Comparison of ENCODE assay signal across 14 cellular contexts in the genomic region with DNA sequence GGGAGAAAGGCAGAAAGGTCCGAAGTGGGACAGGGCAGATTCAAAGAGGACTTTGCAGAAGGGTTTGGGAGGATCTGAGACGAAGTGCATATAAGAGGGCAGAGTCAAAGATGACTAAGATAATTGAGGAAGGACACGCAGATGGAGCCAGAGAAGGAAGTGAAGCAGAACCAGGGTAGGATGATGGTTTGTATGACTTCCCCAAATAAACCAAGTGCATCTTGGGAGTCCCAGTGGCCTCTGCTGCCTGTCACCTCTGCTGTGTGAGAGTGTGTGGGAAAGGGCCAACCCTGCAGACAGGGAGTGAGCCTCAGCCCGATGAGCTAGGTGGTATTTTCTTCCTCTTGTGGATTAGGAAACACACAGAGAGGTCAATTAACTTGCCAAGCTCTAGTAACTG. TPM values are rescaled to one million over a fixed set of nuclear protein-coding genes. Genes with fewer than 3 reads are reported as not detected.
DNase-seq lines count a peak whose midpoint lies in the region; ATAC-seq and TF ChIP-seq lines count a peak whose summit lies in the region.
"Had no signal": no experiment of that assay in that cellular context is flagged by ENCODE, and none has a peak within 500 bp of the region (broad histone marks: within the 10 kb centered on the region; RNA-seq: fewer than 3 reads in every experiment).

No MANE protein-coding gene starts in this region.

- H3K27ac ChIP-seq in OCI-LY7 (ENCODE audit: low read depth, low read length, poor library complexity, severe bottlenecking), result no peak overlapping the region
- peak overlapping the region in 1 of 10 donors; percentile 89 for H3K27ac ChIP-seq in heart right ventricle
- no peak overlapping the region for H3K27ac ChIP-seq in mesendoderm (ENCODE audit: low read depth, low read length)
- H3K27ac ChIP-seq: epithelial cell of prostate, GM23248 had no signal

- CTCF ChIA-PET in OCI-LY7 (lab: Charles Lee; ENCODE audit: unreplicated experiment), result no interaction called here

- H3K27me3 ChIP-seq in heart right ventricle, result no peaks in the 10 kb centered on the region
- H3K27me3 ChIP-seq in mesendoderm (ENCODE audit: insufficient read depth, low read length, poor library complexity), result no peaks in the 10 kb centered on the region

- no peak overlapping the region for H3K4me2 ChIP-seq in OCI-LY7 (ENCODE audit: low read length)
- no peak overlapping the region for H3K4me2 ChIP-seq in mesendoderm (ENCODE audit: low read length)

- H2BK120ac ChIP-seq in mesendoderm (ENCODE audit: low read depth, low read length), result no peak overlapping the region

- H4K8ac ChIP-seq in mesendoderm (ENCODE audit: low read depth, low read length), result no peak overlapping the region

- 0 out of 2 replicates have a peak overlapping the region, but pooled peaks have one; percentile 30 for H2AFZ ChIP-seq in OCI-LY7 (ENCODE audit: low read length)
- H2AFZ ChIP-seq: GM23248 had no signal

- no peak overlapping the region for H3K23ac ChIP-seq in mesendoderm (ENCODE audit: low read length)

- ATAC-seq in heart right ventricle (peak; percentile 36 to 69 (median 62)), sciatic nerve (peak; percentile 48), HG02623 (IDR thresholded peaks at IDR 0.05; ENCODE audit: unreplicated experiment) (no peak)

- H3K9me2 ChIP-seq in OCI-LY7 (ENCODE audit: insufficient read depth, low read length), result no peaks in the 10 kb centered on the region

- in situ Hi-C loops in GM13976 (cut with MboI; ENCODE audit: low sequenced_read_pairs, unreplicated experiment), result no loop called here

- no peak overlapping the region for H3K9ac ChIP-seq in mesendoderm (ENCODE audit: low read length)
- H3K9ac ChIP-seq: GM23248 had no signal

- H3K4me1 ChIP-seq in OCI-LY7 (ENCODE audit: insufficient read depth, low read length, poor library complexity, severe bottlenecking) (no peaks in the 10 kb centered on the region), heart right ventricle (peaks cover 0 to 57% (median 17%) of the 10 kb centered on the region in 9 donors), mesendoderm (ENCODE audit: control insufficient read depth, low read depth, low read length) (no peaks in the 10 kb centered on the region)

- intact Hi-C loops in OCI-LY7 (cut with micrococcal nuclease; ENCODE audit: unreplicated experiment) (no loop called here), heart right ventricle (cut with DNase I) (no loop called here), sciatic nerve (cut with DNase I) (no loop called here)

- H3K9me3 ChIP-seq in OCI-LY7 (ENCODE audit: low read length) (no peaks in the 10 kb centered on the region), heart right ventricle (no peaks in the 10 kb centered on the region)

- no peak overlapping the region for H2BK5ac ChIP-seq in mesendoderm (ENCODE audit: low read length)

- BruUV-seq in OCI-LY7 (replicated peaks; lab: Mats Ljungman, UMichigan), result no TSS peak

- H2AK5ac ChIP-seq in mesendoderm (ENCODE audit: low read length), result no peak overlapping the region

- DNase-seq in GM13976 (ENCODE audit: low spot score) (peak; percentile 26), OCI-LY7 (ENCODE audit: low spot score) (peak; percentile 29), heart right ventricle (peak in 1 of 2 donors; percentile 18), sciatic nerve (ENCODE audit: low spot score) (no peak), mesendoderm (no peak), SW480 (ENCODE audit: low spot score) (no peak)
- DNase-seq in stimulated activated CD4-positive, alpha-beta T cell treated with anti-CD3 and anti-CD28 coated beads, Interleukin-15, amount 100 ng/mL, for 24 hours, result no peak
- DNase-seq: activated effector memory CD4-positive, alpha-beta T cell treated with Interleukin-2 at 50 U/mL for 16 hours; CD8-positive, alpha-beta memory T cell; GM23248; NCI-H1417 treated with DMSO at 0.1 percent for 48 hours; retina had no signal

- no peaks in the 10 kb centered on the region for H3K79me1 ChIP-seq in mesendoderm (ENCODE audit: low read length)

- no peak overlapping the region for H4K5ac ChIP-seq in mesendoderm (ENCODE audit: low read length)

- H3K36me3 ChIP-seq in OCI-LY7 (ENCODE audit: insufficient read depth, low read length), result no peaks in the 10 kb centered on the region
- no peaks in the 10 kb centered on the region for H3K36me3 ChIP-seq in heart right ventricle
- no peaks in the 10 kb centered on the region for H3K36me3 ChIP-seq in mesendoderm (ENCODE audit: control insufficient read depth, insufficient read depth, low read length)

- no peak overlapping the region for H3K18ac ChIP-seq in mesendoderm (ENCODE audit: low read length)

- no peaks in the 10 kb centered on the region for H3K79me2 ChIP-seq in OCI-LY7 (ENCODE audit: insufficient read depth, low read depth, low read length)
- no peaks in the 10 kb centered on the region for H3K79me2 ChIP-seq in mesendoderm (ENCODE audit: control insufficient read depth, insufficient read depth, low read length)

- no peaks in the 10 kb centered on the region for H4K20me1 ChIP-seq in OCI-LY7 (ENCODE audit: insufficient read depth, low read length)

- WGBS in heart right ventricle, 2 donors, result 74 to 81% methylated on average over 4 of the region's 4 CpGs
- no CpG with 5 or more reads among the region's 4 CpGs for WGBS in mesendoderm (ENCODE audit: extremely low coverage, insufficient coverage, low lambda C conversion rate)

- TF ChIP-seq CTCF in GM13976 (IDR thresholded peaks at IDR 0.05; ENCODE audit: borderline replicate concordance, control extremely low read depth, extremely low read depth, insufficient read depth, missing control alignments), result no peak
- TF ChIP-seq CTCF in OCI-LY7 (conservative IDR thresholded peaks at IDR 0.05; ENCODE audit: low read length), result no peak
- no peak for TF ChIP-seq CTCF in heart right ventricle (IDR thresholded peaks at IDR 0.05)

- H2BK15ac ChIP-seq in mesendoderm (replicated peaks; ENCODE audit: low read depth), result no peak overlapping the region

- H3K56ac ChIP-seq in mesendoderm (ENCODE audit: low read length), result no peak overlapping the region

- H3K4me3 ChIP-seq in OCI-LY7 (ENCODE audit: low read depth, low read length, poor library complexity, severe bottlenecking) (no peak overlapping the region), heart right ventricle (no peak overlapping the region), mesendoderm (ENCODE audit: low read length) (no peak overlapping the region)
- H3K4me3 ChIP-seq: GM23248 had no signal

- POLR2A ChIA-PET in OCI-LY7 (lab: Charles Lee), result no interaction called here

- no peak overlapping the region for H3K4ac ChIP-seq in mesendoderm (ENCODE audit: low read depth, low read length)

RNA-seq across cellular contexts. Expression of a gene that starts 36.8 kb away (rescaled TPM):
- 0.26 TPM in 1 of 2 replicates, not detected in the other for total RNA-seq in OCI-LY7 (2014; rRNA removed; shearing (Covaris generic))
- total RNA-seq in OCI-LY7 (2022) (not detected in 2 replicates), heart right ventricle (10 to 100 TPM in 1 of 10 donors, 1 to 10 TPM in 8, under 1 TPM in 1; 0.95 to 11.3 (median 3.4) TPM), sciatic nerve (56.4 TPM)
- 1 to 10 TPM; 1.1 to 1.7 TPM for polyA plus RNA-seq in heart right ventricle
- 3.3 TPM for polyA plus RNA-seq in mesendoderm (2013, experiment 1 of 2)
- 3.2 TPM for polyA plus RNA-seq in mesendoderm (2013, experiment 2 of 2)
- total RNA-seq: GM23248 had no signal

RNA-seq across cellular contexts. Expression of a gene that starts 45.5 kb away (rescaled TPM):
- total RNA-seq in OCI-LY7 (2014; rRNA removed; shearing (Covaris generic)), result 9.8 and 10.6 TPM in 2 replicates
- 22.8 and 24.0 TPM in 2 replicates for total RNA-seq in OCI-LY7 (2022)
- 1 to 10 TPM; 6.3 to 8.9 (median 6.8) TPM for total RNA-seq in heart right ventricle
- 10 to 100 TPM; 13.7 to 14.6 TPM for polyA plus RNA-seq in heart right ventricle
- 10.1 TPM for total RNA-seq in sciatic nerve
- polyA plus RNA-seq in mesendoderm (2013, experiment 1 of 2), result 75.1 TPM
- 73.5 TPM for polyA plus RNA-seq in mesendoderm (2013, experiment 2 of 2)

RNA-seq across cellular contexts. Expression of a gene that starts 45.8 kb away (rescaled TPM):
- total RNA-seq in OCI-LY7 (2014; rRNA removed; shearing (Covaris generic)), result 34.3 and 37.4 TPM in 2 replicates
- 52.7 and 55.6 TPM in 2 replicates for total RNA-seq in OCI-LY7 (2022)
- total RNA-seq in heart right ventricle, result 10 to 100 TPM; 14.6 to 24.7 (median 18.5) TPM
- polyA plus RNA-seq in heart right ventricle, result 1 to 10 TPM; 5.6 to 7.7 TPM
- 44.0 TPM for total RNA-seq in sciatic nerve
- polyA plus RNA-seq in mesendoderm (2013, experiment 1 of 2), result 32.7 TPM
- polyA plus RNA-seq in mesendoderm (2013, experiment 2 of 2), result 34.2 TPM

Comparison
In these comparisons a context has a peak if more than half of its experiments do, and no peak if none do; other contexts are left out.
1. DNase-seq: peak in GM13976 (single experiment) and OCI-LY7 (single experiment); none in sciatic nerve (single experiment), stimulated activated CD4-positive, alpha-beta T cell treated with anti-CD3 and anti-CD28 coated beads, Interleukin-15, amount 100 ng/mL, for 24 hours (single experiment), mesendoderm (single experiment) and SW480 (single experiment).